Comparison of ENCODE assay signal across 24 cellular contexts in genomic region chr5:61582421-61582820, GRCh38.
"Had no signal": no experiment of that assay in that cellular context is flagged by ENCODE, and none has a peak within 500 bp of the region (broad histone marks: within the 10 kb centered on the region; RNA-seq: fewer than 3 reads in every experiment).

No MANE protein-coding gene starts in this region.

- DNase-seq: activated CD4-positive, alpha-beta T cell treated with anti-CD3 and anti-CD28 coated beads for 1 hour; activated CD4-positive, alpha-beta T cell treated with anti-CD3 and anti-CD28 coated beads, Interleukin-2, amount 50 U/mL, for 1 hour; activated CD8-positive, alpha-beta T cell treated with anti-CD3 and anti-CD28 coated beads, Interleukin-2, amount 10 ng/mL, durations not matched to agents 7 days and 5 days; activated naive CD4-positive, alpha-beta T cell; activated T-cell treated with anti-CD3 and anti-CD28 coated beads, Interleukin-2, amount 50 U/mL, for 1 hour; amygdala; effector memory CD4-positive, alpha-beta T cell; esophagus squamous epithelium; heart right ventricle; kidney; naive thymus-derived CD8-positive, alpha-beta T cell; ovary; right lobe of liver; small intestine; stimulated activated CD4-positive, alpha-beta T cell treated with anti-CD3 and anti-CD28 coated beads, Interleukin-2, amount 100 ng/mL, for 24 hours; stomach; T-cell; WERI-Rb-1 had no signal

- H3K4me1 ChIP-seq: right lobe of liver had no signal

- H3K4me3 ChIP-seq: esophagus squamous epithelium, heart right ventricle, lung, ovary, right lobe of liver, stomach, suprapubic skin, tibial nerve had no signal

- H3K36me3 Mint-ChIP-seq: activated naive CD8-positive, alpha-beta T cell; naive thymus-derived CD8-positive, alpha-beta T cell; stimulated activated memory B cell treated with anti-CD40 and anti-IgM and Interleukin-4, amounts not matched to agents 10 μg/mL and 1 μg/mL and 100 μg/mL, for 72 hours; T-cell had no signal

- H3K36me3 ChIP-seq: esophagus squamous epithelium, heart right ventricle, neutrophil, ovary, right lobe of liver, stomach, suprapubic skin, tibial nerve, WERI-Rb-1 had no signal

- H3K27me3 ChIP-seq: esophagus squamous epithelium, heart right ventricle, neutrophil, ovary, right lobe of liver, stomach, suprapubic skin, tibial nerve had no signal

- H3K9me3 ChIP-seq: heart right ventricle, neutrophil, ovary, right lobe of liver, stomach, suprapubic skin, tibial nerve had no signal

- H3K4me3 Mint-ChIP-seq: activated CD8-positive, alpha-beta T cell treated with anti-CD3 and anti-CD28 coated beads, Interleukin-2, amount 10 ng/mL, durations not matched to agents 7 days and 5 days; activated naive CD8-positive, alpha-beta T cell; naive thymus-derived CD8-positive, alpha-beta T cell; stimulated activated memory B cell treated with anti-CD40 and anti-IgM and Interleukin-4, amounts not matched to agents 10 μg/mL and 1 μg/mL and 100 μg/mL, for 72 hours; T-cell had no signal

- H3K27ac ChIP-seq: esophagus squamous epithelium, neutrophil, ovary, right lobe of liver, stomach, suprapubic skin, WERI-Rb-1 had no signal

- H3K27ac Mint-ChIP-seq: activated CD8-positive, alpha-beta T cell treated with anti-CD3 and anti-CD28 coated beads, Interleukin-2, amount 10 ng/mL, durations not matched to agents 7 days and 5 days; activated naive CD8-positive, alpha-beta T cell; naive thymus-derived CD8-positive, alpha-beta T cell; stimulated activated memory B cell treated with anti-CD40 and anti-IgM and Interleukin-4, amounts not matched to agents 10 μg/mL and 1 μg/mL and 100 μg/mL, for 72 hours; T-cell had no signal

- H3K4me1 Mint-ChIP-seq: naive thymus-derived CD8-positive, alpha-beta T cell; stimulated activated memory B cell treated with anti-CD40 and anti-IgM and Interleukin-4, amounts not matched to agents 10 μg/mL and 1 μg/mL and 100 μg/mL, for 72 hours; T-cell had no signal

- ATAC-seq: activated CD8-positive, alpha-beta T cell treated with anti-CD3 and anti-CD28 coated beads, Interleukin-2, amount 10 ng/mL, durations not matched to agents 7 days and 5 days; naive thymus-derived CD8-positive, alpha-beta T cell; stimulated activated memory B cell treated with anti-CD40 and anti-IgM and Interleukin-4, amounts not matched to agents 10 μg/mL and 1 μg/mL and 100 μg/mL, for 72 hours; T-cell had no signal
